26 cellular contexts compared by ENCODE assay signal in genomic region chrX:114582264-114582632, GRCh38. TPM values are rescaled to one million over a fixed set of nuclear protein-coding genes. Genes with fewer than 3 reads are reported as not detected.
"Had no signal": no experiment of that assay in that cellular context is flagged by ENCODE, and none has a peak within 500 bp of the region (broad histone marks: within the 10 kb centered on the region; RNA-seq: fewer than 3 reads in every experiment).

No MANE protein-coding gene starts in this region.

- H3K36me3 Mint-ChIP-seq: memory B cell had no signal

- H3K9ac ChIP-seq: parathyroid adenoma had no signal

- H3K4me3 Mint-ChIP-seq: activated CD4-positive, alpha-beta T cell treated with anti-CD3 and anti-CD28 coated beads, Interleukin-2, amount 10 ng/mL, durations not matched to agents 7 days and 5 days; activated CD8-positive, alpha-beta T cell treated with anti-CD3 and anti-CD28 coated beads, Interleukin-2, amount 10 ng/mL, durations not matched to agents 7 days and 5 days; activated naive CD4-positive, alpha-beta T cell treated with anti-CD3 and anti-CD28 coated beads, Interleukin-2, amount 10 ng/mL, durations not matched to agents 7 days and 5 days; activated naive CD8-positive, alpha-beta T cell treated with anti-CD3 and anti-CD28 coated beads, Interleukin-2, amount 50 U/mL, for 24 hours; activated T-cell treated with anti-CD3 and anti-CD28 coated beads, Interleukin-2, amount 50 U/mL, for 24 hours; memory B cell had no signal

- H3K79me2 ChIP-seq: parathyroid adenoma had no signal

- H3K9me3 Mint-ChIP-seq: activated CD4-positive, alpha-beta T cell treated with anti-CD3 and anti-CD28 coated beads, Interleukin-2, amount 10 ng/mL, durations not matched to agents 7 days and 5 days; activated naive CD8-positive, alpha-beta T cell treated with anti-CD3 and anti-CD28 coated beads, Interleukin-2, amount 50 U/mL, for 24 hours; activated T-helper 2 cell treated with anti-CD3 and anti-CD28 coated beads, Interferon-gamma antibody, Interleukin-2, Interleukin-4, amounts not matched to agents 10 μg/mL and 5 μg/mL and 100 μg/mL, durations not matched to agents 14 hours and 24 hours and 36 hours had no signal

- H3K4me1 Mint-ChIP-seq: activated CD4-positive, alpha-beta T cell treated with anti-CD3 and anti-CD28 coated beads, Interleukin-2, amount 10 ng/mL, durations not matched to agents 7 days and 5 days; activated naive CD4-positive, alpha-beta T cell treated with anti-CD3 and anti-CD28 coated beads, Interleukin-2, amount 10 ng/mL, durations not matched to agents 7 days and 5 days; activated naive CD8-positive, alpha-beta T cell treated with anti-CD3 and anti-CD28 coated beads, Interleukin-2, amount 50 U/mL, for 24 hours had no signal

- H3K27ac Mint-ChIP-seq: activated CD4-positive, alpha-beta T cell treated with anti-CD3 and anti-CD28 coated beads, Interleukin-2, amount 10 ng/mL, durations not matched to agents 7 days and 5 days; activated CD8-positive, alpha-beta T cell treated with anti-CD3 and anti-CD28 coated beads, Interleukin-2, amount 10 ng/mL, durations not matched to agents 7 days and 5 days; activated naive CD4-positive, alpha-beta T cell treated with anti-CD3 and anti-CD28 coated beads, Interleukin-2, amount 10 ng/mL, durations not matched to agents 7 days and 5 days; activated naive CD8-positive, alpha-beta T cell treated with anti-CD3 and anti-CD28 coated beads, Interleukin-2, amount 50 U/mL, for 24 hours; activated T-cell treated with anti-CD3 and anti-CD28 coated beads, Interleukin-2, amount 50 U/mL, for 24 hours; activated T-helper 2 cell treated with anti-CD3 and anti-CD28 coated beads, Interferon-gamma antibody, Interleukin-2, Interleukin-4, amounts not matched to agents 10 μg/mL and 5 μg/mL and 100 μg/mL, durations not matched to agents 14 hours and 24 hours and 36 hours; memory B cell; naive B cell had no signal

- H3K36me3 ChIP-seq: brain microvascular endothelial cell, sigmoid colon, spleen, tibial artery had no signal

- H3K9me3 ChIP-seq: mucosa of descending colon, sigmoid colon had no signal

- H3K4me3 ChIP-seq: mucosa of descending colon had no signal

- DNase-seq: activated CD4-positive, alpha-beta T cell treated with anti-CD3 and anti-CD28 coated beads, Interleukin-2, amount 10 ng/mL, durations not matched to agents 7 days and 5 days; activated CD8-positive, alpha-beta T cell treated with anti-CD3 and anti-CD28 coated beads, Interleukin-2, amount 10 ng/mL, durations not matched to agents 7 days and 5 days; activated naive CD4-positive, alpha-beta T cell treated with anti-CD3 and anti-CD28 coated beads, Interleukin-2, amount 10 ng/mL, durations not matched to agents 7 days and 5 days; activated naive CD8-positive, alpha-beta T cell treated with anti-CD3 and anti-CD28 coated beads, Interleukin-2, amount 50 U/mL, for 24 hours; activated T-cell treated with anti-CD3 and anti-CD28 coated beads, Interleukin-2, amount 50 U/mL, for 24 hours; anterior cingulate cortex; brain microvascular endothelial cell; central memory CD4-positive, alpha-beta T cell; dorsolateral prefrontal cortex; foreskin fibroblast; hippocampal formation; kidney; mucosa of descending colon; naive B cell; sigmoid colon; spleen; stimulated activated naive B cell treated with anti-CD40 and anti-IgM and Interleukin-4, amounts not matched to agents 10 μg/mL and 1 μg/mL and 100 μg/mL, for 72 hours; T1000; tibial artery had no signal

- H2AFZ ChIP-seq: parathyroid adenoma had no signal

- H3K4me1 ChIP-seq: parathyroid adenoma had no signal

- H3K27ac ChIP-seq: brain microvascular endothelial cell, dorsolateral prefrontal cortex, epithelial cell of prostate, parathyroid adenoma, sigmoid colon, spleen, tibial artery had no signal

RNA-seq across cellular contexts. Expression of gene HTR2C, which starts 1.6 kb away (rescaled TPM):
- total RNA-seq: activated CD4-positive, alpha-beta T cell treated with anti-CD3 and anti-CD28 coated beads, Interleukin-2, amount 10 ng/mL, durations not matched to agents 7 days and 5 days; activated CD8-positive, alpha-beta T cell treated with anti-CD3 and anti-CD28 coated beads, Interleukin-2, amount 10 ng/mL, durations not matched to agents 7 days and 5 days; activated T-helper 2 cell treated with anti-CD3 and anti-CD28 coated beads, Interferon-gamma antibody, Interleukin-2, Interleukin-4, amounts not matched to agents 10 μg/mL and 5 μg/mL and 100 μg/mL, durations not matched to agents 14 hours and 24 hours and 36 hours; glomerular endothelial cell; kidney; liver; mucosa of descending colon; sigmoid colon; spleen; T-helper 1 cell treated with Interleukin-12 subunit alpha and Interleukin-12 subunit beta and Interleukin-4 antibody, amounts not matched to agents 30 ng/mL and 1 ng/mL, for 36 hours had no signal
- polyA plus RNA-seq: liver, sigmoid colon, spleen had no signal
